1 cellular context compared by ENCODE assay signal in the genomic region with DNA sequence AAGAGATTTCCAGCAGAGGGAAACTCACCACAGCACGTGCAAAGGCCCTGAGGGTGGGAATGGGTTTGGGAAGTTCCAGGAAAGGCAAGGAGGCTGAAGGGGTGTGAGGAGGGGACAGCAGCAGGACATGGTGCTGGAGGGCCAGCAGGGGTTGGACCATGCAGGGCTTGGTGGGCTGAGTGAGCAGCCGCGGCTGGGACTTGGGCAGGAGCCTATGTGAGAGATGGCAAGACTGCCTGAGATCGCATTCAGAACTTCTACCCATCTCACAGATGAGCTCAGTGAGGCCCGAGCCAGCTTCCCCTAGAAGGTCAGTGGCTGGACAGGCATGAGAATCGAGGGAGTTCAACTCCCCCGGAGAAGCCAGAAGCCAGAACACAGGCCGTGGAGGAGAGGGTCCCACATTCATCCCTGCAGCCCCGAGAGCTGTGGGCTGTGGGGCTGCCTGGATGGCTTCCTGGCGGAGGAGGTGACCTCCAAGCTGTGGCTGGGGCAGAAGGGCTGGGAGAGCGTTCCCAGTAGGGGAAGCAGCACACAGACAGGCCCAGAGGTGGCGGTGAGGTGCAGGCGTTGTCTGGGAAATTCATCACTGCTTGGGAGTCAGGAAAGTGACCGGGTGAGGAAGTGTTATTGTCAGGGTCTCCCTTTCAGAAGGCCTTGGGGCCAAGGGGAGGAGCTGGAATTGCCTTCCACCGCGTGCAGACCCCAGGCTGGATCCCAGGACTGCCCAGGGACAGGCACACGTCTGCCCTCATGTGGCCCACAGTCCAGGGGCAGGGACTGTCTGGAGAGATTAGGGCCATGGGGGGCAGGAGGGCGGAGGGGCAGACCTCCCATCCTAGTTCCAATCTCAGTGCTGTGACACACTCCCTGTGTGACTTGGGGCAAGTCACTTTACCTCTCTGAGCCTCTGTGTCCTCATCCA.
TF ChIP-seq lines count a peak whose summit lies in the region.

No MANE protein-coding gene starts in this region.

TF ChIP-seq in HepG2, 621 proteins besides CTCF, POLR2A, EP300 and RAD21 (continued from another document and continues in another):
- TF ChIP-seq ATRX (CRISPR knock-in tag; IDR thresholded peaks at IDR 0.05; ENCODE audit: borderline replicate concordance) (no peak), ZSCAN21 (CRISPR knock-in tag; IDR thresholded peaks at IDR 0.05; ENCODE audit: borderline replicate concordance) (peak; percentile 79; the same call in 1 of the 2 replicates), PHF5A (CRISPR knock-in tag; IDR thresholded peaks at IDR 0.05; ENCODE audit: low read depth, unreplicated experiment) (no peak), TBP (CRISPR knock-in tag; IDR thresholded peaks at IDR 0.05) (no peak), STAG1 (CRISPR knock-in tag; IDR thresholded peaks at IDR 0.05) (peak; percentile 75), SAP130 (CRISPR knock-in tag; IDR thresholded peaks at IDR 0.05; ENCODE audit: low read depth) (peak; percentile 27; the same call in 1 of the 2 replicates), MTF2 (CRISPR knock-in tag; IDR thresholded peaks at IDR 0.05; ENCODE audit: borderline replicate concordance) (no peak), ZNF513 (CRISPR knock-in tag; conservative IDR thresholded peaks at IDR 0.05) (no peak), HHEX (CRISPR knock-in tag; IDR thresholded peaks at IDR 0.05) (no peak), NFRKB (IDR thresholded peaks at IDR 0.05) (no peak), KAT7 (CRISPR knock-in tag; IDR thresholded peaks at IDR 0.05; ENCODE audit: borderline replicate concordance) (no peak), MTA1 (CRISPR knock-in tag; IDR thresholded peaks at IDR 0.05; ENCODE audit: borderline replicate concordance) (peak; percentile 86; the same call in 1 of the 2 replicates), BRD4 (CRISPR knock-in tag; IDR thresholded peaks at IDR 0.05) (no peak), ZNF709 (CRISPR knock-in tag; IDR thresholded peaks at IDR 0.05) (no peak), MED1 (CRISPR knock-in tag; IDR thresholded peaks at IDR 0.05) (peak; percentile 39; the same call in 1 of the 2 replicates), TBX2 (CRISPR knock-in tag; IDR thresholded peaks at IDR 0.05; ENCODE audit: borderline replicate concordance) (peak; percentile 51), SNAI1 (CRISPR knock-in tag; IDR thresholded peaks at IDR 0.05; ENCODE audit: borderline replicate concordance) (no peak), SPEN (CRISPR knock-in tag; IDR thresholded peaks at IDR 0.05; ENCODE audit: low read depth) (no peak), ZNF761 (CRISPR knock-in tag; conservative IDR thresholded peaks at IDR 0.05) (no peak; the same call in 1 of the 2 replicates), ERF (CRISPR knock-in tag; IDR thresholded peaks at IDR 0.05) (0 out of 2 replicates have a peak, but pooled peaks have one; percentile 43), NR2C2 (CRISPR knock-in tag; IDR thresholded peaks at IDR 0.05; ENCODE audit: borderline replicate concordance) (peak; percentile 52; the same call in 1 of the 2 replicates), CBX1 (IDR thresholded peaks at IDR 0.05; ENCODE audit: low read depth) (no peak), PRMT3 (CRISPR knock-in tag; IDR thresholded peaks at IDR 0.05; ENCODE audit: borderline replicate concordance, low read depth) (no peak), ZNF788 (CRISPR knock-in tag; IDR thresholded peaks at IDR 0.05; ENCODE audit: borderline replicate concordance) (peak; percentile 68; the same call in 1 of the 2 replicates), ZC3H13 (CRISPR knock-in tag; IDR thresholded peaks at IDR 0.05) (no peak), SP2 (CRISPR knock-in tag; IDR thresholded peaks at IDR 0.05) (no peak), PCBP2 (optimal IDR thresholded peaks at IDR 0.05; ENCODE audit: low read depth, low read length, poor library complexity, severe bottlenecking) (no peak), RFXAP (CRISPR knock-in tag; IDR thresholded peaks at IDR 0.05; ENCODE audit: borderline replicate concordance) (no peak; the same call in 1 of the 2 replicates), DZIP1 (CRISPR knock-in tag; IDR thresholded peaks at IDR 0.05) (no peak; the same call in 1 of the 2 replicates), GATA4 (IDR thresholded peaks at IDR 0.05; ENCODE audit: borderline replicate concordance, low read depth) (no peak), NFATC3 (CRISPR knock-in tag; IDR thresholded peaks at IDR 0.05) (no peak), CEBPZ (IDR thresholded peaks at IDR 0.05; ENCODE audit: low read length) (no peak), KLF16 (CRISPR knock-in tag; IDR thresholded peaks at IDR 0.05) (no peak), ZNF878 (CRISPR knock-in tag; IDR thresholded peaks at IDR 0.05) (no peak), ZSCAN30 (CRISPR knock-in tag; IDR thresholded peaks at IDR 0.05) (no peak), CENPBD1 (CRISPR knock-in tag; IDR thresholded peaks at IDR 0.05; ENCODE audit: borderline replicate concordance, low read depth) (no peak), RFX3 (CRISPR knock-in tag; IDR thresholded peaks at IDR 0.05) (no peak), NPAS2 (CRISPR knock-in tag; IDR thresholded peaks at IDR 0.05; ENCODE audit: borderline replicate concordance) (no peak), ZNF382 (CRISPR knock-in tag; IDR thresholded peaks at IDR 0.05; ENCODE audit: borderline replicate concordance) (no peak)
- TF ChIP-seq, protein P1, sequence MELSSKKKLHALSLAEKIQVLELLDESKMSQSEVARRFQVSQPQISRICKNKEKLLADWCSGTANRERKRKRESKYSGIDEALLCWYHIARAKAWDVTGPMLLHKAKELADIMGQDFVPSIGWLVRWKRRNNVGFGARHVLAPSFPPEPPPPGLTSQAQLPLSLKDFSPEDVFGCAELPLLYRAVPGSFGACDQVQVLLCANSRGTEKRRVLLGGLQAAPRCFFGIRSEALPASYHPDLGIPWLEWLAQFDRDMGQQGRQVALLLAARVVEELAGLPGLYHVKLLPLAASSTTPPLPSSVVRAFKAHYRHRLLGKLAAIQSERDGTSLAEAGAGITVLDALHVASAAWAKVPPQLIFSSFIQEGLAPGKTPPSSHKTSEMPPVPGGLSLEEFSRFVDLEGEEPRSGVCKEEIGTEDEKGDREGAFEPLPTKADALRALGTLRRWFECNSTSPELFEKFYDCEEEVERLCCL (CRISPR knock-in tag; IDR thresholded peaks at IDR 0.05; ENCODE audit: borderline replicate concordance): no peak
- TF ChIP-seq, protein P2, sequence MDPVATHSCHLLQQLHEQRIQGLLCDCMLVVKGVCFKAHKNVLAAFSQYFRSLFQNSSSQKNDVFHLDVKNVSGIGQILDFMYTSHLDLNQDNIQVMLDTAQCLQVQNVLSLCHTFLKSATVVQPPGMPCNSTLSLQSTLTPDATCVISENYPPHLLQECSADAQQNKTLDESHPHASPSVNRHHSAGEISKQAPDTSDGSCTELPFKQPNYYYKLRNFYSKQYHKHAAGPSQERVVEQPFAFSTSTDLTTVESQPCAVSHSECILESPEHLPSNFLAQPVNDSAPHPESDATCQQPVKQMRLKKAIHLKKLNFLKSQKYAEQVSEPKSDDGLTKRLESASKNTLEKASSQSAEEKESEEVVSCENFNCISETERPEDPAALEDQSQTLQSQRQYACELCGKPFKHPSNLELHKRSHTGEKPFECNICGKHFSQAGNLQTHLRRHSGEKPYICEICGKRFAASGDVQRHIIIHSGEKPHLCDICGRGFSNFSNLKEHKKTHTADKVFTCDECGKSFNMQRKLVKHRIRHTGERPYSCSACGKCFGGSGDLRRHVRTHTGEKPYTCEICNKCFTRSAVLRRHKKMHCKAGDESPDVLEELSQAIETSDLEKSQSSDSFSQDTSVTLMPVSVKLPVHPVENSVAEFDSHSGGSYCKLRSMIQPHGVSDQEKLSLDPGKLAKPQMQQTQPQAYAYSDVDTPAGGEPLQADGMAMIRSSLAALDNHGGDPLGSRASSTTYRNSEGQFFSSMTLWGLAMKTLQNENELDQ (CRISPR knock-in tag; IDR thresholded peaks at IDR 0.05; ENCODE audit: borderline replicate concordance): no peak
- TF ChIP-seq, protein P3, sequence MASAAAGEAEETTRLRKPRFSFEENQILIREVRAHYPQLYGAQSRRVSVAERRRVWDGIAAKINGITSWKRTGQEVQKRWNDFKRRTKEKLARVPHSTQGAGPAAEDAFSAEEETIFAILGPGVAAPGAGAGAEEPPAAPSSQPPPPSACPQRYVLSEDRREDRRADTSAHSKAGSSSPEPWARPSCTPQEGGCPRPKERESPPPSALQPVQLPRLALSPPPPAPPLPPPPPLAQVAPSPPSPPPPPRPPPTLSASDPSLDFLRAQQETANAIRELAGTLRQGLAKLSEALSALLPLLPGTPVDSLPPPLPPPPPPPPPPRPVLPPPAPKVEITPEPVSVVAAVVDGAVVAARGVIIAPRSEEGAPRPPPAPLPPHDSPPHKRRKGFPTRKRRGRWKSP (CRISPR knock-in tag; IDR thresholded peaks at IDR 0.05): no peak
- TF ChIP-seq, protein P4, sequence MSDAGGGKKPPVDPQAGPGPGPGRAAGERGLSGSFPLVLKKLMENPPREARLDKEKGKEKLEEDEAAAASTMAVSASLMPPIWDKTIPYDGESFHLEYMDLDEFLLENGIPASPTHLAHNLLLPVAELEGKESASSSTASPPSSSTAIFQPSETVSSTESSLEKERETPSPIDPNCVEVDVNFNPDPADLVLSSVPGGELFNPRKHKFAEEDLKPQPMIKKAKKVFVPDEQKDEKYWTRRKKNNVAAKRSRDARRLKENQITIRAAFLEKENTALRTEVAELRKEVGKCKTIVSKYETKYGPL (CRISPR knock-in tag; IDR thresholded peaks at IDR 0.05): no peak
